In genomic region chr12:116261525-116262100, GRCh38 we compare ENCODE assay signal across 25 cellular contexts. TPM values are rescaled to one million over a fixed set of nuclear protein-coding genes. Genes with fewer than 3 reads are reported as not detected.
DNase-seq lines count a peak whose midpoint lies in the region; ATAC-seq and TF ChIP-seq lines count a peak whose summit lies in the region.
"Had no signal": no experiment of that assay in that cellular context is flagged by ENCODE, and none has a peak within 500 bp of the region (broad histone marks: within the 10 kb centered on the region; RNA-seq: fewer than 3 reads in every experiment).

No MANE protein-coding gene starts in this region.

- no peak for DNase-seq in activated T-cell treated with anti-CD3 and anti-CD28 coated beads, Interleukin-2, amount 50 U/mL, for 72 hours
- DNase-seq in activated T-cell treated with anti-CD3 and anti-CD28 coated beads, Interleukin-2, amount 50 U/mL, for 4 hours, result no peak
- DNase-seq in NCI-H526 (lab: John Stamatoyannopoulos, UW) (peak; percentile 39 to 40), fibroblast of peridontal ligament (ENCODE audit: extremely low read depth) (peak; percentile 51), osteocyte (ENCODE audit: extremely low spot score, unreplicated experiment) (no peak)
- DNase-seq: activated naive CD4-positive, alpha-beta T cell treated with anti-CD3 and anti-CD28 coated beads, Interleukin-2, amount 10 ng/mL, durations not matched to agents 7 days and 5 days; activated T-cell treated with anti-CD3 and anti-CD28 coated beads, Interleukin-2, amount 50 U/mL, for 48 hours; anterior cingulate cortex; C1 segment of cervical spinal cord; central memory CD4-positive, alpha-beta T cell; dermis blood vessel endothelial cell; glutamatergic neuron; kidney glomerular epithelial cell; MG63; NCI-H1417; NCI-H2081 treated with DMSO at 0.1 percent for 48 hours; NCI-H345; ovary; Right ventricle myocardium superior; stimulated activated CD4-positive, alpha-beta T cell treated with anti-CD3 and anti-CD28 coated beads, Interleukin-4, amount 100 ng/mL, for 1 hour had no signal

- H3K27me3 Mint-ChIP-seq in activated T-cell treated with anti-CD3 and anti-CD28 coated beads, Interleukin-2, amount 50 U/mL, for 72 hours (ENCODE audit: low read depth), result no peaks in the 10 kb centered on the region
- H3K27me3 Mint-ChIP-seq in activated T-cell treated with anti-CD3 and anti-CD28 coated beads, Interleukin-2, amount 50 U/mL, for 4 hours (ENCODE audit: low read depth), result no peaks in the 10 kb centered on the region
- no peaks in the 10 kb centered on the region for H3K27me3 Mint-ChIP-seq in osteocyte (ENCODE audit: unreplicated experiment)
- H3K27me3 Mint-ChIP-seq: activated naive CD4-positive, alpha-beta T cell treated with anti-CD3 and anti-CD28 coated beads, Interleukin-2, amount 10 ng/mL, durations not matched to agents 7 days and 5 days; stimulated activated memory B cell treated with anti-CD40 and anti-IgM and Interleukin-4, amounts not matched to agents 10 μg/mL and 1 μg/mL and 100 μg/mL, for 72 hours had no signal

- no peak for ATAC-seq in activated T-cell treated with anti-CD3 and anti-CD28 coated beads, Interleukin-2, amount 50 U/mL, for 72 hours (replicated peaks in 1 of 2)
- ATAC-seq in activated T-cell treated with anti-CD3 and anti-CD28 coated beads, Interleukin-2, amount 50 U/mL, for 4 hours, result no peak
- ATAC-seq in HG03108 (IDR thresholded peaks at IDR 0.05; ENCODE audit: unreplicated experiment) (no peak), GM19328 (IDR thresholded peaks at IDR 0.05; ENCODE audit: unreplicated experiment) (no peak), GM21825 (IDR thresholded peaks at IDR 0.05; ENCODE audit: unreplicated experiment) (no peak)
- ATAC-seq: activated CD4-positive, CD25-positive, alpha-beta regulatory T cell treated with anti-CD3 and anti-CD28 coated beads, Interleukin-2, amount 50 U/mL, for 24 hours; stimulated activated memory B cell treated with anti-CD40 and anti-IgM and Interleukin-4, amounts not matched to agents 10 μg/mL and 1 μg/mL and 100 μg/mL, for 72 hours had no signal

- H3K4me1 Mint-ChIP-seq in activated T-cell treated with anti-CD3 and anti-CD28 coated beads, Interleukin-2, amount 50 U/mL, for 72 hours (ENCODE audit: low read depth), result peaks cover 58% of the 10 kb centered on the region
- peaks cover 61% of the 10 kb centered on the region for H3K4me1 Mint-ChIP-seq in activated T-cell treated with anti-CD3 and anti-CD28 coated beads, Interleukin-2, amount 50 U/mL, for 4 hours (ENCODE audit: low read depth)
- peaks cover 58% of the 10 kb centered on the region for H3K4me1 Mint-ChIP-seq in osteocyte (ENCODE audit: unreplicated experiment)

- no peaks in the 10 kb centered on the region for H3K9me3 Mint-ChIP-seq in activated T-cell treated with anti-CD3 and anti-CD28 coated beads, Interleukin-2, amount 50 U/mL, for 72 hours
- H3K9me3 Mint-ChIP-seq in activated T-cell treated with anti-CD3 and anti-CD28 coated beads, Interleukin-2, amount 50 U/mL, for 4 hours, result no peaks in the 10 kb centered on the region
- no peaks in the 10 kb centered on the region for H3K9me3 Mint-ChIP-seq in osteocyte (ENCODE audit: unreplicated experiment)
- H3K9me3 Mint-ChIP-seq: activated naive CD4-positive, alpha-beta T cell treated with anti-CD3 and anti-CD28 coated beads, Interleukin-2, amount 10 ng/mL, durations not matched to agents 7 days and 5 days; stimulated activated memory B cell treated with anti-CD40 and anti-IgM and Interleukin-4, amounts not matched to agents 10 μg/mL and 1 μg/mL and 100 μg/mL, for 72 hours had no signal

- peak overlapping the region; percentile 15 for H3K27ac Mint-ChIP-seq in activated T-cell treated with anti-CD3 and anti-CD28 coated beads, Interleukin-2, amount 50 U/mL, for 72 hours
- H3K27ac Mint-ChIP-seq in osteocyte (ENCODE audit: unreplicated experiment), result peak overlapping the region; percentile 16
- H3K27ac Mint-ChIP-seq: activated naive CD4-positive, alpha-beta T cell treated with anti-CD3 and anti-CD28 coated beads, Interleukin-2, amount 10 ng/mL, durations not matched to agents 7 days and 5 days; stimulated activated memory B cell treated with anti-CD40 and anti-IgM and Interleukin-4, amounts not matched to agents 10 μg/mL and 1 μg/mL and 100 μg/mL, for 72 hours had no signal

- peak overlapping the region in 1 of 2 donors; percentile 3 for H3K4me3 Mint-ChIP-seq in activated T-cell treated with anti-CD3 and anti-CD28 coated beads, Interleukin-2, amount 50 U/mL, for 72 hours
- H3K4me3 Mint-ChIP-seq in activated T-cell treated with anti-CD3 and anti-CD28 coated beads, Interleukin-2, amount 50 U/mL, for 4 hours, result no peak overlapping the region
- H3K4me3 Mint-ChIP-seq in osteocyte (ENCODE audit: unreplicated experiment), result no peak overlapping the region
- H3K4me3 Mint-ChIP-seq: activated naive CD4-positive, alpha-beta T cell treated with anti-CD3 and anti-CD28 coated beads, Interleukin-2, amount 10 ng/mL, durations not matched to agents 7 days and 5 days; stimulated activated memory B cell treated with anti-CD40 and anti-IgM and Interleukin-4, amounts not matched to agents 10 μg/mL and 1 μg/mL and 100 μg/mL, for 72 hours had no signal

- H3K36me3 Mint-ChIP-seq in activated T-cell treated with anti-CD3 and anti-CD28 coated beads, Interleukin-2, amount 50 U/mL, for 72 hours (ENCODE audit: insufficient read depth in 2 of 2), result no peaks in the 10 kb centered on the region
- H3K36me3 Mint-ChIP-seq in activated T-cell treated with anti-CD3 and anti-CD28 coated beads, Interleukin-2, amount 50 U/mL, for 4 hours (ENCODE audit: insufficient read depth), result peaks cover 3% of the 10 kb centered on the region
- no peaks in the 10 kb centered on the region for H3K36me3 Mint-ChIP-seq in osteocyte (ENCODE audit: unreplicated experiment)
- H3K36me3 Mint-ChIP-seq: activated naive CD4-positive, alpha-beta T cell treated with anti-CD3 and anti-CD28 coated beads, Interleukin-2, amount 10 ng/mL, durations not matched to agents 7 days and 5 days; stimulated activated memory B cell treated with anti-CD40 and anti-IgM and Interleukin-4, amounts not matched to agents 10 μg/mL and 1 μg/mL and 100 μg/mL, for 72 hours had no signal

- no peak for TF ChIP-seq CTCF in osteocyte (IDR thresholded peaks at IDR 0.05)

RNA-seq across cellular contexts. Expression of gene MED13L, which starts 15.9 kb away (rescaled TPM):
- 10 to 100 TPM; 72.8 to 74.5 TPM for total RNA-seq in activated T-cell treated with anti-CD3 and anti-CD28 coated beads, Interleukin-2, amount 50 U/mL, for 72 hours
- total RNA-seq in activated T-cell treated with anti-CD3 and anti-CD28 coated beads, Interleukin-2, amount 50 U/mL, for 4 hours, result 10 to 100 TPM; 45.6 to 49.7 (median 47.5) TPM
- 229 and 234 TPM in 2 replicates for total RNA-seq in osteocyte

Comparison
In these comparisons a context has a peak if more than half of its experiments do, and no peak if none do; other contexts are left out.
1. DNase-seq: peak in NCI-H526 (2 of 2) and fibroblast of peridontal ligament (single experiment); none in activated T-cell treated with anti-CD3 and anti-CD28 coated beads, Interleukin-2, amount 50 U/mL, for 72 hours (0 of 2), activated T-cell treated with anti-CD3 and anti-CD28 coated beads, Interleukin-2, amount 50 U/mL, for 4 hours (single experiment) and osteocyte (single experiment).